ENCODE assay signal across 1 cellular context in genomic region chr16:84611041-84611440, GRCh38.
TF ChIP-seq lines count a peak whose summit lies in the region.

No MANE protein-coding gene starts in this region.

TF ChIP-seq in WTC11, 78 proteins besides CTCF, POLR2A, EP300 and RAD21 (continued from another document):
- TF ChIP-seq PRDM15 (CRISPR knock-in tag; IDR thresholded peaks at IDR 0.05) (no peak), MXD4 (CRISPR knock-in tag; IDR thresholded peaks at IDR 0.05; ENCODE audit: borderline replicate concordance) (no peak), MYBL2 (CRISPR knock-in tag; IDR thresholded peaks at IDR 0.05) (no peak), ZNF671 (CRISPR knock-in tag; IDR thresholded peaks at IDR 0.05) (no peak)
- TF ChIP-seq, protein P1, sequence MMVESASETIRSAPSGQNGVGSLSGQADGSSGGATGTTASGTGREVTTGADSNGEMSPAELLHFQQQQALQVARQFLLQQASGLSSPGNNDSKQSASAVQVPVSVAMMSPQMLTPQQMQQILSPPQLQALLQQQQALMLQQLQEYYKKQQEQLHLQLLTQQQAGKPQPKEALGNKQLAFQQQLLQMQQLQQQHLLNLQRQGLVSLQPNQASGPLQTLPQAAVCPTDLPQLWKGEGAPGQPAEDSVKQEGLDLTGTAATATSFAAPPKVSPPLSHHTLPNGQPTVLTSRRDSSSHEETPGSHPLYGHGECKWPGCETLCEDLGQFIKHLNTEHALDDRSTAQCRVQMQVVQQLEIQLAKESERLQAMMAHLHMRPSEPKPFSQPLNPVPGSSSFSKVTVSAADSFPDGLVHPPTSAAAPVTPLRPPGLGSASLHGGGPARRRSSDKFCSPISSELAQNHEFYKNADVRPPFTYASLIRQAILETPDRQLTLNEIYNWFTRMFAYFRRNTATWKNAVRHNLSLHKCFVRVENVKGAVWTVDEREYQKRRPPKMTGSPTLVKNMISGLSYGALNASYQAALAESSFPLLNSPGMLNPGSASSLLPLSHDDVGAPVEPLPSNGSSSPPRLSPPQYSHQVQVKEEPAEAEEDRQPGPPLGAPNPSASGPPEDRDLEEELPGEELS (CRISPR knock-in tag; IDR thresholded peaks at IDR 0.05): no peak
